In genomic region chr3:106088270-106088669, GRCh38 we compare ENCODE assay signal across 19 cellular contexts.
"Had no signal": no experiment of that assay in that cellular context is flagged by ENCODE, and none has a peak within 500 bp of the region (broad histone marks: within the 10 kb centered on the region; RNA-seq: fewer than 3 reads in every experiment).

No MANE protein-coding gene starts in this region.

- H3K27ac ChIP-seq: coronary artery, gastrocnemius medialis, heart left ventricle, left ventricle myocardium inferior, thyroid gland, VCaP had no signal

- H3K9me3 ChIP-seq: gastrocnemius medialis, heart left ventricle, left ventricle myocardium inferior, thyroid gland had no signal

- H3K36me3 ChIP-seq: gastrocnemius medialis, heart left ventricle, left ventricle myocardium inferior, thyroid gland had no signal

- DNase-seq: activated CD4-positive, alpha-beta T cell treated with anti-CD3 and anti-CD28 coated beads, Interleukin-2, amount 50 U/mL, for 1 hour; activated CD4-positive, CD25-positive, alpha-beta regulatory T cell treated with anti-CD3 and anti-CD28 coated beads, Interleukin-2, amount 50 U/mL, for 72 hours; activated CD8-positive, alpha-beta memory T cell treated with anti-CD3 and anti-CD28 coated beads, Interleukin-2, amount 50 U/mL, for 48 hours; activated gamma-delta T cell treated with Interleukin-2 at 50 U/mL for 16 hours; activated naive CD8-positive, alpha-beta T cell treated with anti-CD3 and anti-CD28 coated beads for 36 hours; activated T-cell treated with anti-CD3 and anti-CD28 coated beads, Interleukin-2, amount 50 U/mL, for 72 hours; amygdala; gastrocnemius medialis; heart left ventricle; immature natural killer cell; kidney glomerular epithelial cell; left ventricle myocardium inferior; right cardiac atrium; stimulated activated CD4-positive, alpha-beta T cell treated with anti-CD3 and anti-CD28 coated beads, Interleukin-2, amount 100 ng/mL, for 24 hours; stimulated activated naive CD4-positive, alpha-beta T cell treated with Interleukin-2 at 50 U/mL for 16 hours; T-helper 2 cell; thyroid gland had no signal

- H3K27me3 ChIP-seq: gastrocnemius medialis, heart left ventricle, thyroid gland had no signal

- H3K4me1 ChIP-seq: gastrocnemius medialis, heart left ventricle, left ventricle myocardium inferior, thyroid gland had no signal

- H3K4me3 ChIP-seq: coronary artery, gastrocnemius medialis, heart left ventricle, left ventricle myocardium inferior, thyroid gland had no signal

- ATAC-seq: activated T-cell treated with anti-CD3 and anti-CD28 coated beads, Interleukin-2, amount 50 U/mL, for 72 hours; gastrocnemius medialis; heart left ventricle; right cardiac atrium had no signal
